29 cellular contexts compared by ENCODE assay signal in the genomic region with DNA sequence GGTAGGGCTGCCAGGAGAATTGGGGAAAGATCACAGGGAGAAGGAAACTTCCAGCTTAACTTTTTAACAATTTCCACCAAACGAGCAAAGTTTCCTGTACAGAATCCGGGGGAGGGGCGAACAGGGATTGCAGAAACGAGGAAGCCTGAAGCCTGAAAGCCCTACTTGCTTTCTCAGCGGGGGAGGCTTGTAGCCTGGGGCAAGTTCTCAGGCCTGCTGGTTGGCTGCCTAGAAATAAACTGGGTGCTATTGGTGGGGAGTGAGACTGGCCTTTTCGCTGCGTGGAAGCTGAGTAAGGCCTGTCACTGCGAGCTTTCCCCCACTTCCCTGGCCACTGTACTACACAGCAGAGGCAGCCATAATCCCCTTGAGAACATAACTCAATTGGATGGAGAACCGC.
"Had no signal": no experiment of that assay in that cellular context is flagged by ENCODE, and none has a peak within 500 bp of the region (broad histone marks: within the 10 kb centered on the region; RNA-seq: fewer than 3 reads in every experiment).

No MANE protein-coding gene starts in this region.

- H3K27me3 ChIP-seq: brain microvascular endothelial cell, dorsolateral prefrontal cortex, heart left ventricle, left lung, sigmoid colon, suprapubic skin, tibial nerve had no signal

- ATAC-seq: activated CD8-positive, alpha-beta T cell treated with anti-CD3 and anti-CD28 coated beads for 36 hours; activated T-cell treated with anti-CD3 and anti-CD28 coated beads, Interleukin-2, amount 50 U/mL, for 4 hours; activated T-helper 17 cell treated with anti-CD3 and anti-CD28 coated beads, Interleukin-2, amount 50 U/mL, for 72 hours; heart left ventricle; left lung; lower lobe of right lung; psoas muscle; stimulated activated naive B cell treated with anti-CD40 and anti-IgM and Interleukin-4, amounts not matched to agents 10 μg/mL and 1 μg/mL and 100 μg/mL, for 72 hours had no signal

- H3K36me3 Mint-ChIP-seq: stimulated activated naive B cell treated with anti-CD40 and anti-IgM and Interleukin-4, amounts not matched to agents 10 μg/mL and 1 μg/mL and 100 μg/mL, for 72 hours had no signal

- H3K27ac ChIP-seq: brain microvascular endothelial cell, coronary artery, dorsolateral prefrontal cortex, heart left ventricle, left lung, lower lobe of right lung, parathyroid adenoma, psoas muscle, sigmoid colon, suprapubic skin, tibial nerve had no signal

- H3K9me3 ChIP-seq: heart left ventricle, left lung, lower lobe of right lung, psoas muscle, sigmoid colon, suprapubic skin, tibial nerve had no signal

- FAIRE-seq: astrocyte, small intestine had no signal

- H3K4me3 ChIP-seq: coronary artery, dorsolateral prefrontal cortex, heart left ventricle, left lung, lower lobe of right lung, psoas muscle, sigmoid colon, suprapubic skin, tibial nerve had no signal

- H3K36me3 ChIP-seq: brain microvascular endothelial cell, heart left ventricle, left lung, lower lobe of right lung, sigmoid colon, suprapubic skin, tibial nerve had no signal

- H3K27ac Mint-ChIP-seq: activated CD4-positive, alpha-beta T cell treated with anti-CD3 and anti-CD28 coated beads, Interleukin-2, amount 10 ng/mL, durations not matched to agents 7 days and 5 days; activated CD8-positive, alpha-beta T cell treated with anti-CD3 and anti-CD28 coated beads for 36 hours; activated T-helper 17 cell treated with anti-CD3 and anti-CD28 coated beads, Interleukin-2, amount 50 U/mL, for 72 hours; nephron; stimulated activated naive B cell treated with anti-CD40 and anti-IgM and Interleukin-4, amounts not matched to agents 10 μg/mL and 1 μg/mL and 100 μg/mL, for 72 hours; T-helper 1 cell treated with Interleukin-12 subunit alpha and Interleukin-12 subunit beta and Interleukin-4 antibody, amounts not matched to agents 30 μg/mL and 1 μg/mL, for 36 hours had no signal

- DNase-seq: activated CD4-positive, alpha-beta T cell treated with anti-CD3 and anti-CD28 coated beads for 1 hour; activated gamma-delta T cell treated with Interleukin-2 at 50 U/mL for 16 hours; activated naive CD4-positive, alpha-beta T cell treated with anti-CD3 and anti-CD28 coated beads, Interleukin-2, amount 50 U/mL, for 16 hours; activated T-cell treated with anti-CD3 and anti-CD28 coated beads, Interleukin-2, amount 50 U/mL, for 4 hours; amniotic stem cell; brain microvascular endothelial cell; dorsolateral prefrontal cortex; effector memory CD4-positive, alpha-beta T cell; heart left ventricle; hypothalamus; kidney glomerular epithelial cell; left lung; lower lobe of right lung; occipital lobe; psoas muscle; sigmoid colon; small intestine; stimulated activated naive B cell treated with anti-CD40 and anti-IgM and Interleukin-4, amounts not matched to agents 10 μg/mL and 1 μg/mL and 100 μg/mL, for 72 hours; T-helper 9 cell had no signal

- H3K9ac ChIP-seq: parathyroid adenoma had no signal

- H3K79me2 ChIP-seq: parathyroid adenoma had no signal

- H2AFZ ChIP-seq: parathyroid adenoma had no signal

- H3K4me1 Mint-ChIP-seq: activated CD4-positive, alpha-beta T cell treated with anti-CD3 and anti-CD28 coated beads, Interleukin-2, amount 10 ng/mL, durations not matched to agents 7 days and 5 days; activated T-helper 17 cell treated with anti-CD3 and anti-CD28 coated beads, Interleukin-2, amount 50 U/mL, for 72 hours; nephron; stimulated activated naive B cell treated with anti-CD40 and anti-IgM and Interleukin-4, amounts not matched to agents 10 μg/mL and 1 μg/mL and 100 μg/mL, for 72 hours had no signal

- H3K9me3 Mint-ChIP-seq: activated CD4-positive, alpha-beta T cell treated with anti-CD3 and anti-CD28 coated beads, Interleukin-2, amount 10 ng/mL, durations not matched to agents 7 days and 5 days; activated CD8-positive, alpha-beta T cell treated with anti-CD3 and anti-CD28 coated beads for 36 hours; activated T-cell treated with anti-CD3 and anti-CD28 coated beads, Interleukin-2, amount 50 U/mL, for 4 hours; activated T-helper 17 cell treated with anti-CD3 and anti-CD28 coated beads, Interleukin-2, amount 50 U/mL, for 72 hours; stimulated activated naive B cell treated with anti-CD40 and anti-IgM and Interleukin-4, amounts not matched to agents 10 μg/mL and 1 μg/mL and 100 μg/mL, for 72 hours; T-helper 1 cell treated with Interleukin-12 subunit alpha and Interleukin-12 subunit beta and Interleukin-4 antibody, amounts not matched to agents 30 μg/mL and 1 μg/mL, for 36 hours had no signal

- H3K4me1 ChIP-seq: heart left ventricle, left lung, lower lobe of right lung, parathyroid adenoma, psoas muscle, sigmoid colon, suprapubic skin, tibial nerve had no signal

- H3K4me3 Mint-ChIP-seq: activated CD4-positive, alpha-beta T cell treated with anti-CD3 and anti-CD28 coated beads, Interleukin-2, amount 10 ng/mL, durations not matched to agents 7 days and 5 days; activated CD8-positive, alpha-beta T cell treated with anti-CD3 and anti-CD28 coated beads for 36 hours; activated T-cell treated with anti-CD3 and anti-CD28 coated beads, Interleukin-2, amount 50 U/mL, for 4 hours; activated T-helper 17 cell treated with anti-CD3 and anti-CD28 coated beads, Interleukin-2, amount 50 U/mL, for 72 hours; nephron; stimulated activated naive B cell treated with anti-CD40 and anti-IgM and Interleukin-4, amounts not matched to agents 10 μg/mL and 1 μg/mL and 100 μg/mL, for 72 hours; T-helper 1 cell treated with Interleukin-12 subunit alpha and Interleukin-12 subunit beta and Interleukin-4 antibody, amounts not matched to agents 30 μg/mL and 1 μg/mL, for 36 hours had no signal
